ENCODE assay signal across 8 cellular contexts in genomic region chrX:155056877-155057792, GRCh38. TPM values are rescaled to one million over a fixed set of nuclear protein-coding genes. Genes with fewer than 3 reads are reported as not detected.
DNase-seq lines count a peak whose midpoint lies in the region; ATAC-seq, FAIRE-seq and TF ChIP-seq lines count a peak whose summit lies in the region.

No MANE protein-coding gene starts in this region.

- no peaks in the 10 kb centered on the region for H3F3A ChIP-seq in Loucy (ENCODE audit: low read depth)

- no peaks in the 10 kb centered on the region for H4K20me1 ChIP-seq in Loucy (ENCODE audit: insufficient read depth, low read length, poor library complexity, severe bottlenecking)

- H3K9me2 ChIP-seq in Loucy (replicated peaks; ENCODE audit: low read depth, low read length) = no peaks in the 10 kb centered on the region

- peak overlapping the region; percentile 41 for H3K4me2 ChIP-seq in Loucy (ENCODE audit: low read depth, low read length, poor library complexity, severe bottlenecking)

- H3K4me1 ChIP-seq in Loucy (ENCODE audit: insufficient read depth, low read length, poor library complexity, severe bottlenecking) = peaks cover 8% of the 10 kb centered on the region

- H3K27ac ChIP-seq in VCaP = no peak overlapping the region

- no peaks in the 10 kb centered on the region for H3K27me3 ChIP-seq in Loucy (ENCODE audit: insufficient read depth, low read length, poor library complexity, severe bottlenecking)

- H3K9ac ChIP-seq in Loucy (ENCODE audit: low read depth, low read length, poor library complexity, severe bottlenecking) = peak overlapping the region; percentile 12

- peaks cover 6% of the 10 kb centered on the region; the same call in 1 of the 2 replicates for H3K36me3 ChIP-seq in Loucy (ENCODE audit: insufficient read depth, low read length)

- in situ Hi-C loops in G401 (cut with HindIII; ENCODE audit: low sequenced_read_pairs) = no loop called here

- no peak overlapping the region for H2AFZ ChIP-seq in Loucy (ENCODE audit: low read length)

- no peaks in the 10 kb centered on the region for H3K79me2 ChIP-seq in Loucy (ENCODE audit: insufficient read depth, low read length)

- peak; percentile 66 for DNase-seq in G401 (ENCODE audit: low spot score)
- DNase-seq in cerebellar cortex (ENCODE audit: low spot score) = peak; percentile 61
- DNase-seq in stimulated activated CD4-positive, alpha-beta T cell treated with anti-CD3 and anti-CD28 coated beads, Interleukin-15, amount 100 ng/mL, for 24 hours = peak; percentile 44
- no peak for DNase-seq in GM19240 (ENCODE audit: insufficient read length, low spot score)

- ATAC-seq in GM21723 (IDR thresholded peaks at IDR 0.05; ENCODE audit: unreplicated experiment) = peak; percentile 88

- no peaks in the 10 kb centered on the region for H3K9me3 ChIP-seq in Loucy (ENCODE audit: insufficient read depth, low read depth, low read length)

- peak; percentile 86 for FAIRE-seq in islet of Langerhans (lab: Jason Lieb, UNC)

- no peak overlapping the region for H3K4me3 ChIP-seq in Loucy (ENCODE audit: low read length, poor library complexity, severe bottlenecking)

- TF ChIP-seq CTCF in Loucy (conservative IDR thresholded peaks at IDR 0.05; ENCODE audit: low read length) (peak; percentile 64), VCaP (conservative IDR thresholded peaks at IDR 0.05) (peak; percentile 77)

RNA-seq across cellular contexts. Expression of gene CMC4, which starts 13.8 kb away (rescaled TPM):
- total RNA-seq in G401 (2014; rRNA removed; shearing (Covaris generic)) = 5.0 and 25.7 TPM in 2 replicates

RNA-seq across cellular contexts. Expression of gene MTCP1, which starts 13.8 kb away (rescaled TPM):
- 6.5 and 29.0 TPM in 2 replicates for total RNA-seq in G401 (2014; rRNA removed; shearing (Covaris generic))

RNA-seq across cellular contexts. Expression of gene BRCC3, which starts 14.2 kb away (rescaled TPM):
- 6.0 and 8.9 TPM in 2 replicates for total RNA-seq in G401 (2014; rRNA removed; shearing (Covaris generic))

RNA-seq across cellular contexts. Expression of gene FUNDC2, which starts 30.5 kb away (rescaled TPM):
- total RNA-seq in G401 (2014; rRNA removed; shearing (Covaris generic)) = 44.2 and 69.2 TPM in 2 replicates

RNA-seq across cellular contexts. Expression of gene F8, which starts 34.6 kb away (rescaled TPM):
- 0.18 and 0.44 TPM in 2 replicates for total RNA-seq in G401 (2014; rRNA removed; shearing (Covaris generic))
